Comparison of ENCODE assay signal across 8 cellular contexts in the genomic region with DNA sequence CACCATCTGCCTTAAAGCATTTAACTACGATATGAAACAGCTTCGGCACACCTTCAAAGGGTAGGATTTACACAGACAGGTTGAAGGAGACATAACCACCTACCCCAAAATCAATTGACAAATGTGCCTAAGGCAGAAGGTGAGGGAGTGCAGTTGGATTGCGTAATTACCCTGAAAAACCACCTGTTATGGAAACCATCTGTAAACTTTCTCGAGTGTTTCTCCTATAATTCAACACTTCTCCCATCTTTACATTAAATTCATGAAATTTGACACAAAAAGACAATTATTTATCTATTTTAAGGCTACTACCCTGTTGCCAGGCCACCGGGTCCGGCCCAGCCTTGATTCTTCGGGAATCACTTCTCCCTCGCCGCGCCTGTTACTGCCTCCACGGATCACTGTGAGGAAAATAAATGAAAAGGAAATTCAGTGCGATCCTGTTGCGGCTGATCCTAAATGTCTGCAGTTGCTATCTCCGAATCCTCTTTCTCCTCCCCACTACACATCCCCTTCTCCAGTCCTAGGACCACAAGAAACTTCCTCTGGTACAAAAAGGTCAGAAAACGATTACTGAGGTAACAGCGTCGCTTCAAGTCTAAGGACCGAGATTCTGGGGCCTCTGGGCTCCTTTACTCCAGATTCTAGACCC. TPM values are rescaled to one million over a fixed set of nuclear protein-coding genes. Genes with fewer than 3 reads are reported as not detected.
DNase-seq lines count a peak whose midpoint lies in the region; ATAC-seq and TF ChIP-seq lines count a peak whose summit lies in the region.

No MANE protein-coding gene starts in this region.

- peak overlapping the region; percentile 84 for H3K4me3 Mint-ChIP-seq in activated CD8-positive, alpha-beta T cell treated with anti-CD3 and anti-CD28 coated beads, Interleukin-2, amount 10 ng/mL, durations not matched to agents 7 days and 5 days

- peaks cover 36% of the 10 kb centered on the region for H3K4me1 Mint-ChIP-seq in activated CD8-positive, alpha-beta T cell treated with anti-CD3 and anti-CD28 coated beads, Interleukin-2, amount 10 ng/mL, durations not matched to agents 7 days and 5 days (ENCODE audit: low read depth)

- peak; percentile 43 for DNase-seq in D341Med (ENCODE audit: low spot score)
- peak; percentile 21 for DNase-seq in HPDE6-E6E7 (ENCODE audit: extremely low spot score)
- no peak for DNase-seq in activated CD8-positive, alpha-beta T cell treated with anti-CD3 and anti-CD28 coated beads, Interleukin-2, amount 10 ng/mL, durations not matched to agents 7 days and 5 days
- DNase-seq in heart right ventricle = no peak
- DNase-seq in psoas muscle = peak in 1 of 2 donors; percentile 17
- DNase-seq in GM10266 (ENCODE audit: extremely low spot score) = no peak
- no peak for DNase-seq in NCI-H1417 treated with DMSO at 0.1 percent for 48 hours (lab: John Stamatoyannopoulos, UW)

- no peaks in the 10 kb centered on the region for H3K9me3 ChIP-seq in heart right ventricle
- H3K9me3 ChIP-seq in psoas muscle = no peaks in the 10 kb centered on the region

- H3K27ac ChIP-seq in heart right ventricle = peak overlapping the region in 9 of 10 donors; percentile 57 to 90 (median 74)
- H3K27ac ChIP-seq in psoas muscle = peak overlapping the region; percentile 83

- TF ChIP-seq CTCF in heart right ventricle (IDR thresholded peaks at IDR 0.05) (no peak), psoas muscle (IDR thresholded peaks at IDR 0.05) (no peak), GM10266 (IDR thresholded peaks at IDR 0.05; ENCODE audit: control insufficient read depth, insufficient read depth, low read depth, missing control alignments) (no peak)

- peaks cover 33% of the 10 kb centered on the region for H3K36me3 Mint-ChIP-seq in activated CD8-positive, alpha-beta T cell treated with anti-CD3 and anti-CD28 coated beads, Interleukin-2, amount 10 ng/mL, durations not matched to agents 7 days and 5 days (ENCODE audit: low read depth)

- H3K27ac Mint-ChIP-seq in activated CD8-positive, alpha-beta T cell treated with anti-CD3 and anti-CD28 coated beads, Interleukin-2, amount 10 ng/mL, durations not matched to agents 7 days and 5 days = peak overlapping the region; percentile 86

- 20 to 22% methylated on average over 18 of the region's 18 CpGs for WGBS in heart right ventricle, 2 donors
- WGBS in psoas muscle, 3 donors = 14 to 18% (median 15%) methylated on average over 18 of the region's 18 CpGs

- POLR2A ChIA-PET in activated CD8-positive, alpha-beta T cell treated with anti-CD3 and anti-CD28 coated beads, Interleukin-2, amount 10 ng/mL, durations not matched to agents 7 days and 5 days (lab: Charles Lee) = interaction anchor here (0.6 to 1.4 kb wide), 8 partner anchors 10 to 291 kb away, joined by 3 read pairs; a partner anchor contains a TSS

- peak overlapping the region; percentile 57 to 91 (median 74) for H3K4me3 ChIP-seq in heart right ventricle
- peak overlapping the region; percentile 89 for H3K4me3 ChIP-seq in psoas muscle

- CTCF ChIA-PET in activated CD8-positive, alpha-beta T cell treated with anti-CD3 and anti-CD28 coated beads, Interleukin-2, amount 10 ng/mL, durations not matched to agents 7 days and 5 days (lab: Charles Lee) = no interaction called here

- intact Hi-C loops in heart right ventricle (cut with DNase I) (loop anchor here in 1 of 10 donors (5.0 kb wide), 1 partner anchor 82 kb away; no protein-coding TSS in a partner anchor), psoas muscle (cut with DNase I) (loop anchor here in 1 of 2 donors (5.0 to 10.0 kb wide), 3 partner anchors 82 to 551 kb away; a partner anchor contains a TSS)

- no peaks in the 10 kb centered on the region for H3K9me3 Mint-ChIP-seq in activated CD8-positive, alpha-beta T cell treated with anti-CD3 and anti-CD28 coated beads, Interleukin-2, amount 10 ng/mL, durations not matched to agents 7 days and 5 days (ENCODE audit: insufficient read depth)

- no peaks in the 10 kb centered on the region for H3K27me3 Mint-ChIP-seq in activated CD8-positive, alpha-beta T cell treated with anti-CD3 and anti-CD28 coated beads, Interleukin-2, amount 10 ng/mL, durations not matched to agents 7 days and 5 days (ENCODE audit: low read depth)

- peaks cover 0 to 33% (median 0%) of the 10 kb centered on the region in 9 donors for H3K36me3 ChIP-seq in heart right ventricle
- H3K36me3 ChIP-seq in psoas muscle (ENCODE audit: insufficient read depth in 1 of 2, low read depth in 1 of 2) = peaks cover 3 to 24% of the 10 kb centered on the region in 2 donors

- ATAC-seq in activated CD8-positive, alpha-beta T cell treated with anti-CD3 and anti-CD28 coated beads, Interleukin-2, amount 10 ng/mL, durations not matched to agents 7 days and 5 days = no peak
- ATAC-seq in heart right ventricle = peak in 6 of 8 donors; percentile 0 to 28 (median 8)
- ATAC-seq in psoas muscle = peak in 1 of 4 donors; percentile 24
- no peak for ATAC-seq in HG03196 (IDR thresholded peaks at IDR 0.05; ENCODE audit: unreplicated experiment)

- H3K27me3 ChIP-seq in heart right ventricle (no peaks in the 10 kb centered on the region), psoas muscle (ENCODE audit: insufficient read depth in 3 of 3, low read length in 2 of 3) (no peaks in the 10 kb centered on the region)

- H3K4me1 ChIP-seq in heart right ventricle = peaks cover 0 to 25% (median 19%) of the 10 kb centered on the region in 9 donors
- peaks cover 18% of the 10 kb centered on the region for H3K4me1 ChIP-seq in psoas muscle

RNA-seq across cellular contexts. Expression of a gene that starts 0.7 kb away (rescaled TPM):
- 10 to 100 TPM; 35.8 to 40.2 TPM for total RNA-seq in activated CD8-positive, alpha-beta T cell treated with anti-CD3 and anti-CD28 coated beads, Interleukin-2, amount 10 ng/mL, durations not matched to agents 7 days and 5 days
- total RNA-seq in heart right ventricle (1 to 10 TPM; 4.9 to 9.9 (median 7.1) TPM), psoas muscle (1 to 10 TPM; 5.8 to 8.3 (median 6.8) TPM)
- polyA plus RNA-seq in heart right ventricle (1 to 10 TPM; 5.1 to 9.8 TPM), psoas muscle (10 to 100 TPM in 1 of 3 donors, 1 to 10 TPM in 2; 5.7 to 10.1 (median 8.5) TPM)

RNA-seq across cellular contexts. Expression of a gene that starts 0.8 kb away (rescaled TPM):
- total RNA-seq in activated CD8-positive, alpha-beta T cell treated with anti-CD3 and anti-CD28 coated beads, Interleukin-2, amount 10 ng/mL, durations not matched to agents 7 days and 5 days = 10 to 100 TPM; 12.8 to 13.1 TPM
- 1 to 10 TPM; 1.8 to 7.0 (median 3.3) TPM for total RNA-seq in heart right ventricle
- 1 to 10 TPM; 3.7 to 7.4 TPM for polyA plus RNA-seq in heart right ventricle
- total RNA-seq in psoas muscle = 1 to 10 TPM; 1.5 to 5.3 (median 5.0) TPM
- 1 to 10 TPM; 3.2 to 4.6 (median 3.4) TPM for polyA plus RNA-seq in psoas muscle

RNA-seq across cellular contexts. Expression of a gene that starts 60.0 kb away (rescaled TPM):
- 1 to 10 TPM; 1.9 to 3.9 TPM for total RNA-seq in activated CD8-positive, alpha-beta T cell treated with anti-CD3 and anti-CD28 coated beads, Interleukin-2, amount 10 ng/mL, durations not matched to agents 7 days and 5 days
- 10 to 100 TPM in 1 of 10 donors, 1 to 10 TPM in 9; 2.3 to 14.9 (median 4.6) TPM for total RNA-seq in heart right ventricle
- polyA plus RNA-seq in heart right ventricle = 1 to 10 TPM in 1 of 2 donors, under 1 TPM in 1; 0.45 to 2.1 TPM
- 1 to 10 TPM in 1 of 4 donors, under 1 TPM in 3; 0.52 to 1.8 (median 0.68) TPM for total RNA-seq in psoas muscle
- polyA plus RNA-seq in psoas muscle = under 1 TPM; 0.30 to 0.38 (median 0.36) TPM

Comparison
In these comparisons a context has a peak if more than half of its experiments do, and no peak if none do; other contexts are left out.
1. DNase-seq: peak in D341Med (single experiment) and HPDE6-E6E7 (single experiment); none in activated CD8-positive, alpha-beta T cell treated with anti-CD3 and anti-CD28 coated beads, Interleukin-2, amount 10 ng/mL, durations not matched to agents 7 days and 5 days (single experiment), heart right ventricle (0 of 2), GM10266 (single experiment) and NCI-H1417 treated with DMSO at 0.1 percent for 48 hours (single experiment).
2. ATAC-seq: peak in heart right ventricle (6 of 8); none in activated CD8-positive, alpha-beta T cell treated with anti-CD3 and anti-CD28 coated beads, Interleukin-2, amount 10 ng/mL, durations not matched to agents 7 days and 5 days (single experiment) and HG03196 (single experiment).